ENCODE assay signal across 9 cellular contexts in genomic region chr17:27489045-27489715, GRCh38. TPM values are rescaled to one million over a fixed set of nuclear protein-coding genes. Genes with fewer than 3 reads are reported as not detected.
DNase-seq lines count a peak whose midpoint lies in the region; ATAC-seq and TF ChIP-seq lines count a peak whose summit lies in the region.
"Had no signal": no experiment of that assay in that cellular context is flagged by ENCODE, and none has a peak within 500 bp of the region (broad histone marks: within the 10 kb centered on the region; RNA-seq: fewer than 3 reads in every experiment).

No MANE protein-coding gene starts in this region.

- no peaks in the 10 kb centered on the region for H3K36me3 ChIP-seq in esophagus (ENCODE audit: control insufficient read depth in 2 of 2, insufficient read depth in 2 of 2, low read length in 1 of 2)
- H3K36me3 ChIP-seq in naive thymus-derived CD4-positive, alpha-beta T cell (ENCODE audit: control insufficient read depth in 2 of 3, insufficient read depth in 3 of 3, low read length in 3 of 3) = no peaks in the 10 kb centered on the region

- H3K36me3 Mint-ChIP-seq in naive thymus-derived CD4-positive, alpha-beta T cell = peaks cover 0 to 22% (median 14%) of the 10 kb centered on the region in 5 donors

- peak overlapping the region in 1 of 9 donors; percentile 21 for H3K27ac Mint-ChIP-seq in naive thymus-derived CD4-positive, alpha-beta T cell

- TF ChIP-seq CTCF in AG09309 (IDR thresholded peaks at IDR 0.05; ENCODE audit: control insufficient read depth, insufficient read depth, low read depth, low read length, missing control alignments) (no peak), NB4 (IDR thresholded peaks at IDR 0.05; ENCODE audit: low read depth, low read length) (no peak)

- peaks cover 19 to 20% of the 10 kb centered on the region in 2 donors for H3K4me1 ChIP-seq in esophagus (ENCODE audit: control insufficient read depth in 2 of 2, insufficient read depth in 2 of 2, low read length in 1 of 2)
- H3K4me1 ChIP-seq in naive thymus-derived CD4-positive, alpha-beta T cell (ENCODE audit: control insufficient read depth in 2 of 2, insufficient read depth in 2 of 2, low read length in 2 of 2) = no peaks in the 10 kb centered on the region

- ATAC-seq in naive thymus-derived CD4-positive, alpha-beta T cell = peak; percentile 70
- ATAC-seq in HG02759 (IDR thresholded peaks at IDR 0.05; ENCODE audit: unreplicated experiment) = no peak
- no peak for ATAC-seq in GM18907 (IDR thresholded peaks at IDR 0.05; ENCODE audit: unreplicated experiment)
- ATAC-seq in HG03469 (IDR thresholded peaks at IDR 0.05; ENCODE audit: unreplicated experiment) = no peak
- ATAC-seq: naive thymus-derived CD8-positive, alpha-beta T cell had no signal

- H3K4me3 ChIP-seq in AG09309 (ENCODE audit: control insufficient read depth, low read depth, low read length) (no peak overlapping the region), NB4 (ENCODE audit: low read depth, low read length) (no peak overlapping the region), esophagus (ENCODE audit: low read depth in 1 of 2, low read length in 2 of 2) (no peak overlapping the region)
- no peak overlapping the region for H3K4me3 ChIP-seq in naive thymus-derived CD4-positive, alpha-beta T cell (ENCODE audit: low read length)

- POLR2A ChIA-PET in naive thymus-derived CD4-positive, alpha-beta T cell (lab: Charles Lee) = no interaction called here

- no peak overlapping the region for H3K4me3 Mint-ChIP-seq in naive thymus-derived CD4-positive, alpha-beta T cell
- H3K4me3 Mint-ChIP-seq: naive thymus-derived CD8-positive, alpha-beta T cell had no signal

- H3K9me3 Mint-ChIP-seq in naive thymus-derived CD4-positive, alpha-beta T cell = no peaks in the 10 kb centered on the region
- H3K9me3 Mint-ChIP-seq: naive thymus-derived CD8-positive, alpha-beta T cell had no signal

- intact Hi-C loops in naive thymus-derived CD4-positive, alpha-beta T cell (cut with micrococcal nuclease) = no loop called here

- 31 to 36% methylated on average over 7 of the region's 7 CpGs for WGBS in esophagus, 2 donors

- H3K27ac ChIP-seq in esophagus (ENCODE audit: low read depth in 2 of 2, low read length in 1 of 2) = peak overlapping the region; percentile 66 to 74
- no peak overlapping the region for H3K27ac ChIP-seq in naive thymus-derived CD4-positive, alpha-beta T cell (ENCODE audit: low read depth, low read length)

- no peaks in the 10 kb centered on the region for H3K27me3 Mint-ChIP-seq in naive thymus-derived CD4-positive, alpha-beta T cell
- H3K27me3 Mint-ChIP-seq: naive thymus-derived CD8-positive, alpha-beta T cell had no signal

- peaks cover 0 to 60% (median 0%) of the 10 kb centered on the region in 7 donors for H3K4me1 Mint-ChIP-seq in naive thymus-derived CD4-positive, alpha-beta T cell

- DNase-seq in AG09309 (ENCODE audit: low read depth) (peak; percentile 21), NB4 (ENCODE audit: low read depth) (peak; percentile 61), DMS114 treated with DMSO at 0.1 percent for 48 hours (lab: John Stamatoyannopoulos, UW; ENCODE audit: unreplicated experiment) (no peak)
- DNase-seq in naive thymus-derived CD4-positive, alpha-beta T cell = no peak

- H3K9me3 ChIP-seq in esophagus (ENCODE audit: control insufficient read depth in 2 of 2, insufficient read depth in 1 of 2, low read depth in 1 of 2, low read length in 1 of 2) = no peaks in the 10 kb centered on the region
- H3K9me3 ChIP-seq in naive thymus-derived CD4-positive, alpha-beta T cell (ENCODE audit: control insufficient read depth in 2 of 3, low read length in 3 of 3) = no peaks in the 10 kb centered on the region

- CTCF ChIA-PET in naive thymus-derived CD4-positive, alpha-beta T cell (lab: Charles Lee) = no interaction called here

- no peak for TF ChIP-seq POLR2A in NB4 (IDR thresholded peaks at IDR 0.05; ENCODE audit: extremely low read depth, insufficient read length)

- H3K27me3 ChIP-seq in esophagus (ENCODE audit: control insufficient read depth in 1 of 2, insufficient read depth in 2 of 2, low read length in 2 of 2) = no peaks in the 10 kb centered on the region
- H3K27me3 ChIP-seq in naive thymus-derived CD4-positive, alpha-beta T cell (ENCODE audit: control insufficient read depth in 2 of 2, insufficient read depth in 2 of 2, low read length in 2 of 2) = no peaks in the 10 kb centered on the region

RNA-seq across cellular contexts. Expression of gene KSR1, which starts 32.9 kb away (rescaled TPM):
- polyA plus RNA-seq in esophagus = 10 to 100 TPM; 35.3 to 52.4 TPM
- total RNA-seq in naive thymus-derived CD4-positive, alpha-beta T cell = 10 to 100 TPM; 22.5 to 96.4 (median 27.8) TPM
- 1 to 10 TPM in 1 of 2 donors, under 1 TPM in 1; 0.52 to 1.8 TPM for polyA plus RNA-seq in naive thymus-derived CD4-positive, alpha-beta T cell

Comparison
In these comparisons a context has a peak if more than half of its experiments do, and no peak if none do; other contexts are left out.
1. DNase-seq: peak in AG09309 (single experiment) and NB4 (single experiment); none in naive thymus-derived CD4-positive, alpha-beta T cell (0 of 9) and DMS114 treated with DMSO at 0.1 percent for 48 hours (single experiment).
2. RNA of gene KSR1, which starts 32.9 kb away (polyA plus RNA-seq): 35.3 to 52.4 TPM in esophagus; 0.52 to 1.8 TPM in naive thymus-derived CD4-positive, alpha-beta T cell; every median in the first group is over 10 times any median in the second.